In genomic region chr1:159442428-159442827, GRCh38 we compare ENCODE assay signal across 2 cellular contexts.
TF ChIP-seq lines count a peak whose summit lies in the region.

No MANE protein-coding gene starts in this region.

TF ChIP-seq in liver, 16 proteins besides CTCF, POLR2A, EP300 and RAD21:
- peak in 1 of 2 donors; percentile 49 for TF ChIP-seq HNF4A (conservative IDR thresholded peaks at IDR 0.05)
- no peak for TF ChIP-seq GABPA (IDR thresholded peaks at IDR 0.05 in 1 of 2, conservative IDR thresholded peaks at IDR 0.05 in 1 of 2)

TF ChIP-seq in HepG2, 621 proteins besides CTCF, POLR2A, EP300 and RAD21:
- TF ChIP-seq BATF2 (CRISPR knock-in tag; IDR thresholded peaks at IDR 0.05) = no peak
- TF ChIP-seq NFIB (CRISPR knock-in tag; IDR thresholded peaks at IDR 0.05; ENCODE audit: borderline replicate concordance) = no peak
- no peak for TF ChIP-seq BCL6 (CRISPR knock-in tag; IDR thresholded peaks at IDR 0.05)
- no peak for TF ChIP-seq SKI (IDR thresholded peaks at IDR 0.05; ENCODE audit: partially characterized antibody)
- no peak for TF ChIP-seq ATF2 (CRISPR knock-in tag; IDR thresholded peaks at IDR 0.05)
- TF ChIP-seq SNRNP70 (IDR thresholded peaks at IDR 0.05; ENCODE audit: low read depth, low read length) = no peak
- TF ChIP-seq DZIP1 (CRISPR knock-in tag; IDR thresholded peaks at IDR 0.05) = no peak
- no peak for TF ChIP-seq KLF6 (CRISPR knock-in tag; IDR thresholded peaks at IDR 0.05)
- TF ChIP-seq ATAD3A (CRISPR knock-in tag; IDR thresholded peaks at IDR 0.05) = no peak
- no peak for TF ChIP-seq ZBTB37 (CRISPR knock-in tag; IDR thresholded peaks at IDR 0.05)
- no peak for TF ChIP-seq POGK (CRISPR knock-in tag; conservative IDR thresholded peaks at IDR 0.05)
- TF ChIP-seq ADNP (CRISPR knock-in tag; IDR thresholded peaks at IDR 0.05) = no peak
- no peak for TF ChIP-seq ZBTB7A (CRISPR knock-in tag; IDR thresholded peaks at IDR 0.05)
